ENCODE assay signal across 13 cellular contexts in genomic region chr6:12884983-12885382, GRCh38.
DNase-seq lines count a peak whose midpoint lies in the region.
"Had no signal": no experiment of that assay in that cellular context is flagged by ENCODE, and none has a peak within 500 bp of the region (broad histone marks: within the 10 kb centered on the region; RNA-seq: fewer than 3 reads in every experiment).

No MANE protein-coding gene starts in this region.

- DNase-seq in AG08395 (ENCODE audit: low spot score) (peak; percentile 39), RPMI7951 (ENCODE audit: low read depth) (peak; percentile 31), astrocyte of the hippocampus (ENCODE audit: low read depth, low spot score) (peak; percentile 32), foreskin melanocyte (peak; percentile 74), globus pallidus (ENCODE audit: low spot score) (no peak), SIG-M5 (lab: John Stamatoyannopoulos, UW) (no peak), NCI-H2081 (lab: John Stamatoyannopoulos, UW) (no peak), Ammon's horn (ENCODE audit: low spot score) (no peak)
- DNase-seq: 8988T; CD4-positive, alpha-beta T cell; DMS53; DND-41; EL had no signal

Comparison
In these comparisons a context has a peak if more than half of its experiments do, and no peak if none do; other contexts are left out.
1. DNase-seq: peak in AG08395 (single experiment), RPMI7951 (single experiment), astrocyte of the hippocampus (single experiment) and foreskin melanocyte (single experiment); none in globus pallidus (single experiment), SIG-M5 (single experiment), NCI-H2081 (0 of 2) and Ammon's horn (single experiment).